8 cellular contexts compared by ENCODE assay signal in the genomic region with DNA sequence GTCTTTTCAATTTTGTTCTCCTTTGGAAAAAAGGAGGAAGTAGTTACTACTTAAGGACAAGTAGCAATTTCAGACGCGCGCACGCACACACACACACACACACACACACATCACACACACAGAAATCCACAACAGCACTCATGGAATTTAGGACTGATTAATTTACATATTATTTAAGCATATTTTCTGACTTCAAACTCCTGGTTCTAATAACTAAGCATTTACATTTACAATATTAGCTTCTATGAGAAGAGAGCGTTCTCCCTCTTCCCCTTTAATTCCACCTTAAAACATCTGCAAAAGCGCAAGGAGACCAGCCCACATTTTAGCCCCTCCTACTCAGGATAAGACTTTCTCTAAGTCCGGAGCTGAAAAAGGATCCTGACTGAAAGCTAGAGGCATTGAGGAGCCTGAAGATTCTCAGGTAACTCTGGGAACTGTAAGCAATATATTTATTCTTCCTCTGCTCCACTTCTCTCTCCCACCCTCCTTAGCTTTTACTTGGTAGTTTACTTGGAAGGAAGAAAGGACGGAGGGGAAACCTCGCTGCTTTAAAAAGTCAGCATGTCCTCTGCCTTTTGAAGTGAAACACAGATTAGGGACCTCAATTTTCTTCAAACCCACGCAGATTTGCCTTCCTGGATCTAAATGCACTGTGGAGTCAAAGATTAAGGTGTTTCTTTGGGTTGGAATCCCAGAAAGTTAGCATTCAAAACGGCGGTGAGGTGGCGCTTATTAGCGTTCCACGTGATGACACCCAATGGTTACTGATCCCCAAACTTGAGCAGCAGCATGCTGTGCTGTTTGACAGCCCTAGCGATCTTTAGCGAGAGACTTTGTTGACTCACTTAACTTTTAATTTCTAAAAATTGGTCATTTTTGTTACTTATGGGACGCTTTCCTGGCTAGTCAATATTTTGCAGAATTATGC. TPM values are rescaled to one million over a fixed set of nuclear protein-coding genes. Genes with fewer than 3 reads are reported as not detected.
A peak's percentile ranks its signal among the peaks of the same experiment; 100 is the strongest.
DNase-seq lines count a peak whose midpoint lies in the region; ATAC-seq and TF ChIP-seq lines count a peak whose summit lies in the region.

A gene (plus strand): TSS at position 338 of the 931 bp plus-strand sequence. CDS start 25,406 bp downstream, outside the sequence.

- H3K4me3 ChIP-seq in BE2C (ENCODE audit: low read depth, low read length) (peak within 1 kb of the TSS; percentile 39), PC-9 (peak within 1 kb of the TSS; percentile 58), kidney epithelial cell (ENCODE audit: low read depth, low read length) (peak within 1 kb of the TSS; percentile 54)

- DNase-seq in BE2C (no peak), PC-9 (peak in 1 of 2 experiments; percentile 22), kidney epithelial cell (ENCODE audit: low read depth) (peak; percentile 52), NCI-H1436 treated with DMSO at 0.1 percent for 48 hours (lab: John Stamatoyannopoulos, UW) (no peak)
- DNase-seq in central memory CD8-positive, alpha-beta T cell (ENCODE audit: low spot score in 2 of 2), result no peak
- peak; percentile 3 for DNase-seq in stimulated activated naive B cell treated with anti-CD40 and anti-IgM and Interleukin-4, amounts not matched to agents 10 μg/mL and 1 μg/mL and 100 μg/mL, for 72 hours

- H3K4me3 Mint-ChIP-seq in central memory CD8-positive, alpha-beta T cell, result peak within 1 kb of the TSS; percentile 64
- H3K4me3 Mint-ChIP-seq in stimulated activated naive B cell treated with anti-CD40 and anti-IgM and Interleukin-4, amounts not matched to agents 10 μg/mL and 1 μg/mL and 100 μg/mL, for 72 hours, result peak within 1 kb of the TSS; percentile 83 to 84

- no peak within 1 kb of the TSS for H3K27ac Mint-ChIP-seq in central memory CD8-positive, alpha-beta T cell (ENCODE audit: low read depth)
- H3K27ac Mint-ChIP-seq in stimulated activated naive B cell treated with anti-CD40 and anti-IgM and Interleukin-4, amounts not matched to agents 10 μg/mL and 1 μg/mL and 100 μg/mL, for 72 hours, result peak within 1 kb of the TSS; percentile 37

- H3K9me2 ChIP-seq in PC-9 (ENCODE audit: insufficient read depth), result no peaks in the 10 kb centered on the region

- H3K36me3 ChIP-seq in BE2C, result no peaks in the 10 kb centered on the region
- H3K36me3 ChIP-seq in PC-9 (ENCODE audit: low read depth), result no peaks in the 10 kb centered on the region
- H3K36me3 ChIP-seq in kidney epithelial cell (ENCODE audit: control insufficient read depth, insufficient read depth, low read length), result no peaks in the 10 kb centered on the region

- H3K27me3 ChIP-seq in BE2C, result peaks cover 2% of the 10 kb centered on the region
- H3K27me3 ChIP-seq in PC-9 (ENCODE audit: insufficient read depth, low read depth), result no peaks in the 10 kb centered on the region
- no peaks in the 10 kb centered on the region for H3K27me3 ChIP-seq in kidney epithelial cell (ENCODE audit: control insufficient read depth, insufficient read depth, low read length)

- POLR2A ChIA-PET in PC-9 (lab: Charles Lee; ENCODE audit: unreplicated experiment), result no interaction called here

- H2AFZ ChIP-seq in PC-9, result peak within 1 kb of the TSS; percentile 94

- peak within 1 kb of the TSS; percentile 91 for H3K4me2 ChIP-seq in PC-9

- TF ChIP-seq CTCF in BE2C (IDR thresholded peaks at IDR 0.05; ENCODE audit: low read depth, low read length) (no peak), PC-9 (conservative IDR thresholded peaks at IDR 0.05) (no peak), kidney epithelial cell (IDR thresholded peaks at IDR 0.05; ENCODE audit: insufficient read depth, low read length, poor library complexity, severe bottlenecking) (no peak)

- CTCF ChIA-PET in PC-9 (lab: Charles Lee), result no interaction called here

- intact Hi-C loops in PC-9 (cut with micrococcal nuclease; ENCODE audit: unreplicated experiment), result loop anchor here (5.0 kb wide), 1 partner anchor 98 kb away; no protein-coding TSS in a partner anchor

- no peaks in the 10 kb centered on the region for H3K4me1 ChIP-seq in BE2C
- H3K4me1 ChIP-seq in PC-9 (replicated peaks; ENCODE audit: insufficient read depth), result no peaks in the 10 kb centered on the region

- no peaks in the 10 kb centered on the region for H3F3A ChIP-seq in PC-9 (ENCODE audit: insufficient read depth, low read depth)

- H3K9me3 ChIP-seq in BE2C (no peaks in the 10 kb centered on the region), PC-9 (ENCODE audit: insufficient read depth, low read depth) (no peaks in the 10 kb centered on the region)

- H3K27me3 Mint-ChIP-seq in central memory CD8-positive, alpha-beta T cell, result no peaks in the 10 kb centered on the region
- H3K27me3 Mint-ChIP-seq in stimulated activated naive B cell treated with anti-CD40 and anti-IgM and Interleukin-4, amounts not matched to agents 10 μg/mL and 1 μg/mL and 100 μg/mL, for 72 hours, result peaks cover 4 to 6% of the 10 kb centered on the region in 2 donors

- peak; percentile 91 for ATAC-seq in GM19023 (IDR thresholded peaks at IDR 0.05; ENCODE audit: unreplicated experiment)
- ATAC-seq in HG03097 (IDR thresholded peaks at IDR 0.05; ENCODE audit: low FRiP score, unreplicated experiment), result peak; percentile 67
- no peak for ATAC-seq in central memory CD8-positive, alpha-beta T cell (replicated peaks; ENCODE audit: extremely low read depth, poor library complexity, severe bottlenecking)
- peak; percentile 82 to 86 for ATAC-seq in stimulated activated naive B cell treated with anti-CD40 and anti-IgM and Interleukin-4, amounts not matched to agents 10 μg/mL and 1 μg/mL and 100 μg/mL, for 72 hours (replicated peaks)

- peaks cover 2% of the 10 kb centered on the region for H3K36me3 Mint-ChIP-seq in central memory CD8-positive, alpha-beta T cell (ENCODE audit: insufficient read depth)
- H3K36me3 Mint-ChIP-seq in stimulated activated naive B cell treated with anti-CD40 and anti-IgM and Interleukin-4, amounts not matched to agents 10 μg/mL and 1 μg/mL and 100 μg/mL, for 72 hours, result no peaks in the 10 kb centered on the region

- no peaks in the 10 kb centered on the region for H3K9me3 Mint-ChIP-seq in central memory CD8-positive, alpha-beta T cell
- H3K9me3 Mint-ChIP-seq in stimulated activated naive B cell treated with anti-CD40 and anti-IgM and Interleukin-4, amounts not matched to agents 10 μg/mL and 1 μg/mL and 100 μg/mL, for 72 hours, result no peaks in the 10 kb centered on the region

- H3K27ac ChIP-seq in PC-9, result no peak within 1 kb of the TSS

- BruUV-seq in PC-9 (replicated peaks; lab: Mats Ljungman, UMichigan), result TSS peak; percentile 39

- H4K20me1 ChIP-seq in PC-9 (ENCODE audit: insufficient read depth), result no peaks in the 10 kb centered on the region

- peaks cover 8% of the 10 kb centered on the region for H3K4me1 Mint-ChIP-seq in central memory CD8-positive, alpha-beta T cell
- H3K4me1 Mint-ChIP-seq in stimulated activated naive B cell treated with anti-CD40 and anti-IgM and Interleukin-4, amounts not matched to agents 10 μg/mL and 1 μg/mL and 100 μg/mL, for 72 hours, result peaks cover 3 to 20% of the 10 kb centered on the region in 2 donors

- no peaks in the 10 kb centered on the region for H3K79me2 ChIP-seq in PC-9 (ENCODE audit: low read depth)

RNA-seq across cellular contexts. Expression of the gene that starts here (rescaled TPM):
- polyA plus RNA-seq in BE2C (2012; ENCODE audit: insufficient read depth, insufficient read length, low read depth), result not detected
- total RNA-seq in PC-9 (2021) (2.0 and 3.3 TPM in 2 replicates), kidney epithelial cell (0.71 and 1.7 TPM in 2 replicates)

Comparison
In these comparisons a context has a peak if more than half of its experiments do, and no peak if none do; other contexts are left out.
1. DNase-seq: peak in kidney epithelial cell (single experiment) and stimulated activated naive B cell treated with anti-CD40 and anti-IgM and Interleukin-4, amounts not matched to agents 10 μg/mL and 1 μg/mL and 100 μg/mL, for 72 hours (single experiment); none in BE2C (single experiment), central memory CD8-positive, alpha-beta T cell (0 of 2) and NCI-H1436 treated with DMSO at 0.1 percent for 48 hours (single experiment).
2. Peak in every context shown above with its lines, with median percentiles within 50 percentile points of each other: H3K4me3 ChIP-seq.